Comparison of ENCODE assay signal across 8 cellular contexts in the genomic region with DNA sequence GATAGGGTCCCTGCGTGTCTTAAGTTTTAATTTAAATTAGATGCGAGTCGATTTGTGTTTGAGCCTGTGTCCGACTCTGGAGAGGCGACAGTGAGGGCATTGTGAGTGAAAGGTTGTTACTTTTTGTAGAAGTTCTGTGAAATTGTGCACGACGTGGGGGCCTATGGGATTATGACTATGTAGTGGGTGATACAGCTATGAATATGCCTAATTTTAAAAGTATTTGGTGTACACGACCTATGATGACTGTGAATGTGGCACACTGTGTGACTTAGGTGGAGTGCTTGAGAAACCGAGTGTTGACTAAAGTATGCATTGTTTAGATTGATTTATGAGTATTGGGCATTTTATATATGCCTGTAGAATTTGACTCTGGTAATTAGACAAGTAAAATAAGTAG. TPM values are rescaled to one million over a fixed set of nuclear protein-coding genes. Genes with fewer than 3 reads are reported as not detected.
A peak's percentile ranks its signal among the peaks of the same experiment; 100 is the strongest.
DNase-seq lines count a peak whose midpoint lies in the region; ATAC-seq and TF ChIP-seq lines count a peak whose summit lies in the region.

No MANE protein-coding gene starts in this region.

- TF ChIP-seq CTCF in kidney epithelial cell (IDR thresholded peaks at IDR 0.05; ENCODE audit: insufficient read depth, low read length, poor library complexity, severe bottlenecking) = no peak

- no peak overlapping the region for H3K27ac ChIP-seq in thymus (ENCODE audit: low read depth)

- peak overlapping the region; percentile 81 for H3K4me3 ChIP-seq in kidney epithelial cell (ENCODE audit: low read depth, low read length)
- H3K4me3 ChIP-seq in thymus (ENCODE audit: low read length) = peak overlapping the region; percentile 82

- no peak for DNase-seq in activated CD8-positive, alpha-beta memory T cell treated with anti-CD3 and anti-CD28 coated beads, Interleukin-2, amount 10 ng/mL, durations not matched to agents 7 days and 5 days
- DNase-seq in activated CD8-positive, alpha-beta memory T cell treated with anti-CD3 and anti-CD28 coated beads for 24 hours = no peak
- DNase-seq in kidney epithelial cell (ENCODE audit: low read depth) (no peak), HuH-7.5 (ENCODE audit: low spot score) (no peak), NCI-H748 treated with DMSO at 0.1 percent for 48 hours (lab: John Stamatoyannopoulos, UW) (no peak)
- no peak for DNase-seq in activated CD4-positive, CD25-positive, alpha-beta regulatory T cell treated with anti-CD3 and anti-CD28 coated beads, Interleukin-2, amount 50 U/mL, for 72 hours

- H3K27me3 Mint-ChIP-seq in activated CD8-positive, alpha-beta memory T cell treated with anti-CD3 and anti-CD28 coated beads, Interleukin-2, amount 10 ng/mL, durations not matched to agents 7 days and 5 days = no peaks in the 10 kb centered on the region
- H3K27me3 Mint-ChIP-seq in activated naive CD8-positive, alpha-beta T cell = no peaks in the 10 kb centered on the region

- no peak for ATAC-seq in activated CD8-positive, alpha-beta memory T cell treated with anti-CD3 and anti-CD28 coated beads, Interleukin-2, amount 10 ng/mL, durations not matched to agents 7 days and 5 days

- peak overlapping the region; percentile 98 for H3K4me3 Mint-ChIP-seq in activated CD8-positive, alpha-beta memory T cell treated with anti-CD3 and anti-CD28 coated beads, Interleukin-2, amount 10 ng/mL, durations not matched to agents 7 days and 5 days
- peak overlapping the region; percentile 99 for H3K4me3 Mint-ChIP-seq in activated naive CD8-positive, alpha-beta T cell

- CTCF ChIA-PET in activated CD8-positive, alpha-beta memory T cell treated with anti-CD3 and anti-CD28 coated beads, Interleukin-2, amount 10 ng/mL, durations not matched to agents 7 days and 5 days (lab: Charles Lee) = no interaction called here

- peak overlapping the region; percentile 95 for H3K27ac Mint-ChIP-seq in activated CD8-positive, alpha-beta memory T cell treated with anti-CD3 and anti-CD28 coated beads, Interleukin-2, amount 10 ng/mL, durations not matched to agents 7 days and 5 days
- peak overlapping the region; percentile 98 for H3K27ac Mint-ChIP-seq in activated naive CD8-positive, alpha-beta T cell

- H3K9me3 ChIP-seq in thymus (ENCODE audit: control insufficient read depth) = no peaks in the 10 kb centered on the region

- peaks cover 12% of the 10 kb centered on the region for H3K4me1 ChIP-seq in thymus (ENCODE audit: control insufficient read depth, insufficient read depth, low read length)

- H3K9me3 Mint-ChIP-seq in activated CD8-positive, alpha-beta memory T cell treated with anti-CD3 and anti-CD28 coated beads, Interleukin-2, amount 10 ng/mL, durations not matched to agents 7 days and 5 days (ENCODE audit: low read depth) = peaks cover 13% of the 10 kb centered on the region
- peaks cover 10% of the 10 kb centered on the region for H3K9me3 Mint-ChIP-seq in activated naive CD8-positive, alpha-beta T cell (ENCODE audit: low read depth)

- 12% methylated on average over 9 of the region's 9 CpGs for WGBS in thymus

- H3K27me3 ChIP-seq in kidney epithelial cell (ENCODE audit: control insufficient read depth, insufficient read depth, low read length) (no peaks in the 10 kb centered on the region), thymus (ENCODE audit: control insufficient read depth, insufficient read depth) (no peaks in the 10 kb centered on the region)

- H3K4me1 Mint-ChIP-seq in activated CD8-positive, alpha-beta memory T cell treated with anti-CD3 and anti-CD28 coated beads, Interleukin-2, amount 10 ng/mL, durations not matched to agents 7 days and 5 days = peaks cover 34% of the 10 kb centered on the region
- peaks cover 33% of the 10 kb centered on the region for H3K4me1 Mint-ChIP-seq in activated naive CD8-positive, alpha-beta T cell (ENCODE audit: low read depth)

- peaks cover 70% of the 10 kb centered on the region for H3K36me3 Mint-ChIP-seq in activated CD8-positive, alpha-beta memory T cell treated with anti-CD3 and anti-CD28 coated beads, Interleukin-2, amount 10 ng/mL, durations not matched to agents 7 days and 5 days
- H3K36me3 Mint-ChIP-seq in activated naive CD8-positive, alpha-beta T cell = peaks cover 37% of the 10 kb centered on the region

- H3K36me3 ChIP-seq in kidney epithelial cell (ENCODE audit: control insufficient read depth, insufficient read depth, low read length) (no peaks in the 10 kb centered on the region), thymus (ENCODE audit: control insufficient read depth, insufficient read depth) (peaks cover 23% of the 10 kb centered on the region)

RNA-seq across cellular contexts. Expression of gene ZNF567, which starts 0.6 kb away (rescaled TPM):
- 10 to 100 TPM in 1 of 2 experiments, 1 to 10 TPM in 1; 7.8 to 12.6 TPM for total RNA-seq in activated CD8-positive, alpha-beta memory T cell treated with anti-CD3 and anti-CD28 coated beads, Interleukin-2, amount 10 ng/mL, durations not matched to agents 7 days and 5 days
- 7.7 and 7.9 TPM in 2 replicates for total RNA-seq in kidney epithelial cell
- polyA plus RNA-seq in thymus = 5.7 TPM

RNA-seq across cellular contexts. Expression of gene ZNF461, which starts 21.4 kb away (rescaled TPM):
- 10 to 100 TPM in 1 of 2 experiments, 1 to 10 TPM in 1; 6.0 to 10.5 TPM for total RNA-seq in activated CD8-positive, alpha-beta memory T cell treated with anti-CD3 and anti-CD28 coated beads, Interleukin-2, amount 10 ng/mL, durations not matched to agents 7 days and 5 days
- 9.4 and 12.5 TPM in 2 replicates for total RNA-seq in kidney epithelial cell
- 9.1 TPM for polyA plus RNA-seq in thymus
